In genomic region chr18:78927616-78928015, GRCh38 we compare ENCODE assay signal across 37 cellular contexts. TPM values are rescaled to one million over a fixed set of nuclear protein-coding genes. Genes with fewer than 3 reads are reported as not detected.
"Had no signal": no experiment of that assay in that cellular context is flagged by ENCODE, and none has a peak within 500 bp of the region (broad histone marks: within the 10 kb centered on the region; RNA-seq: fewer than 3 reads in every experiment).

No MANE protein-coding gene starts in this region.

- H3K27me3 Mint-ChIP-seq: activated B cell treated with CpG ODN at 0.5 μM for 24 hours; activated CD4-positive, alpha-beta memory T cell treated with anti-CD3 and anti-CD28 coated beads for 36 hours; activated CD4-positive, alpha-beta T cell treated with anti-CD3 and anti-CD28 coated beads, Interleukin-2, amount 10 ng/mL, durations not matched to agents 24 days and 14 days; activated naive CD4-positive, alpha-beta T cell treated with anti-CD3 and anti-CD28 coated beads, Interleukin-2, amount 10 ng/mL, durations not matched to agents 7 days and 5 days; activated naive CD4-positive, alpha-beta T cell treated with anti-CD3 and anti-CD28 coated beads, Interleukin-2, amount 50 U/mL, for 24 hours; central memory CD8-positive, alpha-beta T cell had no signal

- H3K9me3 Mint-ChIP-seq: activated B cell treated with CpG ODN at 0.5 μM for 24 hours; activated CD4-positive, alpha-beta memory T cell treated with anti-CD3 and anti-CD28 coated beads for 36 hours; activated CD4-positive, alpha-beta T cell treated with anti-CD3 and anti-CD28 coated beads, Interleukin-2, amount 10 ng/mL, durations not matched to agents 24 days and 14 days; activated CD8-positive, alpha-beta T cell treated with anti-CD3 and anti-CD28 coated beads for 36 hours; activated naive CD4-positive, alpha-beta T cell treated with anti-CD3 and anti-CD28 coated beads, Interleukin-2, amount 10 ng/mL, durations not matched to agents 7 days and 5 days; activated naive CD4-positive, alpha-beta T cell treated with anti-CD3 and anti-CD28 coated beads, Interleukin-2, amount 50 U/mL, for 24 hours; activated naive CD8-positive, alpha-beta T cell treated with anti-CD3 and anti-CD28 coated beads, Interleukin-2, amount 10 ng/mL, durations not matched to agents 7 days and 5 days; activated T-cell treated with anti-CD3 and anti-CD28 coated beads, Interleukin-2, amount 50 U/mL, for 4 hours; activated T-cell treated with anti-CD3 and anti-CD28 coated beads, Interleukin-2, amount 50 U/mL, for 72 hours; activated T-helper 1 cell treated with anti-CD3 and anti-CD28 coated beads, Interleukin-12 subunit alpha, Interleukin-12 subunit beta, Interleukin-2, Interleukin-4 antibody, amounts not matched to agents 30 ng/mL and 10 ng/mL and 1 ng/mL, durations not matched to agents 14 hours and 24 hours and 36 hours; activated T-helper 17 cell treated with anti-CD3 and anti-CD28 coated beads, Interleukin-2, amount 50 U/mL, for 72 hours; central memory CD8-positive, alpha-beta T cell; T-helper 1 cell treated with Interleukin-12 subunit alpha and Interleukin-12 subunit beta and Interleukin-4 antibody, amounts not matched to agents 30 μg/mL and 1 μg/mL, for 36 hours; T-helper 2 cell treated with Interferon-gamma antibody and Interleukin-4, amounts not matched to agents 5 μg/mL and 100 μg/mL, for 36 hours had no signal

- H3K36me3 Mint-ChIP-seq: activated CD4-positive, alpha-beta memory T cell treated with anti-CD3 and anti-CD28 coated beads for 36 hours; activated naive CD4-positive, alpha-beta T cell treated with anti-CD3 and anti-CD28 coated beads, Interleukin-2, amount 10 ng/mL, durations not matched to agents 7 days and 5 days; activated naive CD4-positive, alpha-beta T cell treated with anti-CD3 and anti-CD28 coated beads, Interleukin-2, amount 50 U/mL, for 24 hours; activated naive CD8-positive, alpha-beta T cell; activated naive CD8-positive, alpha-beta T cell treated with anti-CD3 and anti-CD28 coated beads, Interleukin-2, amount 10 ng/mL, durations not matched to agents 7 days and 5 days had no signal

- H3K27ac ChIP-seq: adrenal gland, body of pancreas, brain microvascular endothelial cell, breast epithelium, cardiac muscle cell, VCaP had no signal

- H3K4me3 Mint-ChIP-seq: activated B cell treated with CpG ODN at 0.5 μM for 24 hours; activated CD4-positive, alpha-beta memory T cell treated with anti-CD3 and anti-CD28 coated beads for 36 hours; activated CD4-positive, alpha-beta T cell treated with anti-CD3 and anti-CD28 coated beads, Interleukin-2, amount 10 ng/mL, durations not matched to agents 24 days and 14 days; activated CD8-positive, alpha-beta T cell treated with anti-CD3 and anti-CD28 coated beads for 36 hours; activated naive CD4-positive, alpha-beta T cell treated with anti-CD3 and anti-CD28 coated beads, Interleukin-2, amount 10 ng/mL, durations not matched to agents 7 days and 5 days; activated naive CD4-positive, alpha-beta T cell treated with anti-CD3 and anti-CD28 coated beads, Interleukin-2, amount 50 U/mL, for 24 hours; activated naive CD8-positive, alpha-beta T cell; activated naive CD8-positive, alpha-beta T cell treated with anti-CD3 and anti-CD28 coated beads, Interleukin-2, amount 10 ng/mL, durations not matched to agents 7 days and 5 days; activated T-cell treated with anti-CD3 and anti-CD28 coated beads, Interleukin-2, amount 50 U/mL, for 4 hours; activated T-cell treated with anti-CD3 and anti-CD28 coated beads, Interleukin-2, amount 50 U/mL, for 72 hours; activated T-helper 1 cell treated with anti-CD3 and anti-CD28 coated beads, Interleukin-12 subunit alpha, Interleukin-12 subunit beta, Interleukin-2, Interleukin-4 antibody, amounts not matched to agents 30 ng/mL and 10 ng/mL and 1 ng/mL, durations not matched to agents 14 hours and 24 hours and 36 hours; activated T-helper 17 cell treated with anti-CD3 and anti-CD28 coated beads, Interleukin-2, amount 50 U/mL, for 72 hours; central memory CD8-positive, alpha-beta T cell; T-helper 1 cell treated with Interleukin-12 subunit alpha and Interleukin-12 subunit beta and Interleukin-4 antibody, amounts not matched to agents 30 μg/mL and 1 μg/mL, for 36 hours; T-helper 2 cell treated with Interferon-gamma antibody and Interleukin-4, amounts not matched to agents 5 μg/mL and 100 μg/mL, for 36 hours had no signal

- H3K9me3 ChIP-seq: adrenal gland, body of pancreas had no signal

- H3K27me3 ChIP-seq: body of pancreas, brain microvascular endothelial cell, cardiac muscle cell had no signal

- DNase-seq: activated B cell treated with CpG ODN at 0.5 μM for 24 hours; activated CD4-positive, alpha-beta memory T cell treated with anti-CD3 and anti-CD28 coated beads for 36 hours; activated CD4-positive, alpha-beta T cell treated with anti-CD3 and anti-CD28 coated beads for 4 hours; activated CD4-positive, alpha-beta T cell treated with anti-CD3 and anti-CD28 coated beads, Interleukin-2, amount 10 ng/mL, durations not matched to agents 24 days and 14 days; activated CD4-positive, alpha-beta T cell treated with anti-CD3 and anti-CD28 coated beads, Interleukin-2, amount 50 U/mL, for 1 hour; activated CD4-positive, alpha-beta T cell treated with anti-CD3 and anti-CD28 coated beads, Interleukin-2, amount 50 U/mL, for 4 hours; activated CD4-positive, CD25-positive, alpha-beta regulatory T cell treated with anti-CD3 and anti-CD28 coated beads, Interleukin-2, amount 50 U/mL, for 72 hours; activated CD8-positive, alpha-beta memory T cell treated with anti-CD3 and anti-CD28 coated beads, Interleukin-2, amount 50 U/mL, for 4 hours; activated effector memory CD4-positive, alpha-beta T cell treated with anti-CD3 and anti-CD28 coated beads, Interleukin-2, amount 50 U/mL, for 16 hours; activated naive CD4-positive, alpha-beta T cell treated with anti-CD3 and anti-CD28 coated beads, Interleukin-2, amount 10 ng/mL, durations not matched to agents 7 days and 5 days; activated naive CD4-positive, alpha-beta T cell treated with Interleukin-2 at 50 U/mL for 16 hours; activated naive CD8-positive, alpha-beta T cell treated with anti-CD3 and anti-CD28 coated beads, Interleukin-2, amount 10 ng/mL, durations not matched to agents 7 days and 5 days; activated T-cell treated with anti-CD3 and anti-CD28 coated beads for 4 hours; activated T-cell treated with anti-CD3 and anti-CD28 coated beads, Interleukin-2, amount 50 U/mL, for 1 hour; activated T-cell treated with anti-CD3 and anti-CD28 coated beads, Interleukin-2, amount 50 U/mL, for 4 hours; activated T-cell treated with anti-CD3 and anti-CD28 coated beads, Interleukin-2, amount 50 U/mL, for 72 hours; adrenal gland; amniotic stem cell; aorta; body of pancreas; brain microvascular endothelial cell; caudate nucleus; cerebellar nuclear complex; T-helper 1 cell; T-helper 2 cell; T-helper 9 cell had no signal

- H3K4me3 ChIP-seq: adrenal gland, body of pancreas, breast epithelium, cardiac muscle cell had no signal

- H3K27ac Mint-ChIP-seq: activated B cell treated with CpG ODN at 0.5 μM for 24 hours; activated CD4-positive, alpha-beta memory T cell treated with anti-CD3 and anti-CD28 coated beads for 36 hours; activated CD4-positive, alpha-beta T cell treated with anti-CD3 and anti-CD28 coated beads, Interleukin-2, amount 10 ng/mL, durations not matched to agents 24 days and 14 days; activated CD8-positive, alpha-beta T cell treated with anti-CD3 and anti-CD28 coated beads for 36 hours; activated naive CD4-positive, alpha-beta T cell treated with anti-CD3 and anti-CD28 coated beads, Interleukin-2, amount 10 ng/mL, durations not matched to agents 7 days and 5 days; activated naive CD4-positive, alpha-beta T cell treated with anti-CD3 and anti-CD28 coated beads, Interleukin-2, amount 50 U/mL, for 24 hours; activated naive CD8-positive, alpha-beta T cell; activated naive CD8-positive, alpha-beta T cell treated with anti-CD3 and anti-CD28 coated beads, Interleukin-2, amount 10 ng/mL, durations not matched to agents 7 days and 5 days; activated T-cell treated with anti-CD3 and anti-CD28 coated beads, Interleukin-2, amount 50 U/mL, for 72 hours; activated T-helper 1 cell treated with anti-CD3 and anti-CD28 coated beads, Interleukin-12 subunit alpha, Interleukin-12 subunit beta, Interleukin-2, Interleukin-4 antibody, amounts not matched to agents 30 ng/mL and 10 ng/mL and 1 ng/mL, durations not matched to agents 14 hours and 24 hours and 36 hours; activated T-helper 17 cell treated with anti-CD3 and anti-CD28 coated beads, Interleukin-2, amount 50 U/mL, for 72 hours; T-helper 1 cell treated with Interleukin-12 subunit alpha and Interleukin-12 subunit beta and Interleukin-4 antibody, amounts not matched to agents 30 μg/mL and 1 μg/mL, for 36 hours; T-helper 2 cell treated with Interferon-gamma antibody and Interleukin-4, amounts not matched to agents 5 μg/mL and 100 μg/mL, for 36 hours had no signal

- H3K36me3 ChIP-seq: adrenal gland, brain microvascular endothelial cell, breast epithelium, cardiac muscle cell had no signal

- H3K4me1 Mint-ChIP-seq: activated B cell treated with CpG ODN at 0.5 μM for 24 hours; activated CD4-positive, alpha-beta T cell treated with anti-CD3 and anti-CD28 coated beads, Interleukin-2, amount 10 ng/mL, durations not matched to agents 24 days and 14 days; activated naive CD4-positive, alpha-beta T cell treated with anti-CD3 and anti-CD28 coated beads, Interleukin-2, amount 10 ng/mL, durations not matched to agents 7 days and 5 days; activated naive CD4-positive, alpha-beta T cell treated with anti-CD3 and anti-CD28 coated beads, Interleukin-2, amount 50 U/mL, for 24 hours; activated naive CD8-positive, alpha-beta T cell treated with anti-CD3 and anti-CD28 coated beads, Interleukin-2, amount 10 ng/mL, durations not matched to agents 7 days and 5 days; activated T-helper 17 cell treated with anti-CD3 and anti-CD28 coated beads, Interleukin-2, amount 50 U/mL, for 72 hours; central memory CD8-positive, alpha-beta T cell had no signal

- H3K4me1 ChIP-seq: adrenal gland, body of pancreas, breast epithelium had no signal

RNA-seq across cellular contexts. Expression of gene SALL3, which starts 52.0 kb away (rescaled TPM):
- total RNA-seq: activated B cell treated with CpG ODN at 0.5 μM for 24 hours; activated CD4-positive, alpha-beta memory T cell treated with anti-CD3 and anti-CD28 coated beads for 36 hours; activated CD4-positive, alpha-beta T cell treated with anti-CD3 and anti-CD28 coated beads, Interleukin-2, amount 10 ng/mL, durations not matched to agents 24 days and 14 days; activated CD8-positive, alpha-beta T cell treated with anti-CD3 and anti-CD28 coated beads for 36 hours; activated naive CD8-positive, alpha-beta T cell treated with anti-CD3 and anti-CD28 coated beads, Interleukin-2, amount 10 ng/mL, durations not matched to agents 7 days and 5 days; activated T-cell treated with anti-CD3 and anti-CD28 coated beads, Interleukin-2, amount 50 U/mL, for 4 hours; activated T-cell treated with anti-CD3 and anti-CD28 coated beads, Interleukin-2, amount 50 U/mL, for 72 hours; activated T-helper 1 cell treated with anti-CD3 and anti-CD28 coated beads, Interleukin-12 subunit alpha, Interleukin-12 subunit beta, Interleukin-2, Interleukin-4 antibody, amounts not matched to agents 30 ng/mL and 10 ng/mL and 1 ng/mL, durations not matched to agents 14 hours and 24 hours and 36 hours; activated T-helper 17 cell treated with anti-CD3 and anti-CD28 coated beads, Interleukin-2, amount 50 U/mL, for 72 hours; body of pancreas; breast epithelium had no signal
- polyA plus RNA-seq: adrenal gland, aorta had no signal
